1 cellular context compared by ENCODE assay signal in genomic region chr20:25214416-25214770, GRCh38.
TF ChIP-seq lines count a peak whose summit lies in the region.

No MANE protein-coding gene starts in this region.

TF ChIP-seq in HepG2, 621 proteins besides CTCF, POLR2A, EP300 and RAD21:
- no peak for TF ChIP-seq PREB (CRISPR knock-in tag; IDR thresholded peaks at IDR 0.05)
- TF ChIP-seq AGO2 (optimal IDR thresholded peaks at IDR 0.05; ENCODE audit: low read depth, low read length) = peak; percentile 56
